ENCODE assay signal across 8 cellular contexts in genomic region chr15:78241017-78241416, GRCh38.
DNase-seq lines count a peak whose midpoint lies in the region; ATAC-seq and TF ChIP-seq lines count a peak whose summit lies in the region.

No MANE protein-coding gene starts in this region.

- DNase-seq in DMS 273 treated with DMSO at 0.1 percent for 48 hours (lab: John Stamatoyannopoulos, UW) (peak; percentile 32), HPDE6-E6E7 (ENCODE audit: extremely low spot score) (peak; percentile 88), OCI-M2 (lab: John Stamatoyannopoulos, UW; ENCODE audit: unreplicated experiment) (peak; percentile 12), fibroblast of gingiva (ENCODE audit: low read depth) (peak; percentile 55)
- peak; percentile 89 for DNase-seq in activated T-cell treated with anti-CD3 and anti-CD28 coated beads, Interleukin-2, amount 50 U/mL, for 24 hours
- DNase-seq in stimulated activated naive B cell treated with anti-CD40 and anti-IgM and Interleukin-4, amounts not matched to agents 10 μg/mL and 1 μg/mL and 100 μg/mL, for 72 hours, result peak; percentile 65

- H3K27ac Mint-ChIP-seq in activated T-cell treated with anti-CD3 and anti-CD28 coated beads, Interleukin-2, amount 50 U/mL, for 24 hours, result no peak overlapping the region
- no peak overlapping the region for H3K27ac Mint-ChIP-seq in nephron
- H3K27ac Mint-ChIP-seq in stimulated activated naive B cell treated with anti-CD40 and anti-IgM and Interleukin-4, amounts not matched to agents 10 μg/mL and 1 μg/mL and 100 μg/mL, for 72 hours, result no peak overlapping the region

- no peaks in the 10 kb centered on the region for H3K27me3 Mint-ChIP-seq in activated T-cell treated with anti-CD3 and anti-CD28 coated beads, Interleukin-2, amount 50 U/mL, for 24 hours
- H3K27me3 Mint-ChIP-seq in nephron (ENCODE audit: low read depth), result peaks cover 22% of the 10 kb centered on the region
- H3K27me3 Mint-ChIP-seq in stimulated activated naive B cell treated with anti-CD40 and anti-IgM and Interleukin-4, amounts not matched to agents 10 μg/mL and 1 μg/mL and 100 μg/mL, for 72 hours, result peaks cover 0 to 5% of the 10 kb centered on the region in 2 donors

- H3K4me1 Mint-ChIP-seq in activated T-cell treated with anti-CD3 and anti-CD28 coated beads, Interleukin-2, amount 50 U/mL, for 24 hours (ENCODE audit: low read depth), result peaks cover 3% of the 10 kb centered on the region
- peaks cover 14% of the 10 kb centered on the region for H3K4me1 Mint-ChIP-seq in nephron
- no peaks in the 10 kb centered on the region for H3K4me1 Mint-ChIP-seq in stimulated activated naive B cell treated with anti-CD40 and anti-IgM and Interleukin-4, amounts not matched to agents 10 μg/mL and 1 μg/mL and 100 μg/mL, for 72 hours

- H3K4me3 Mint-ChIP-seq in activated T-cell treated with anti-CD3 and anti-CD28 coated beads, Interleukin-2, amount 50 U/mL, for 24 hours, result no peak overlapping the region
- no peak overlapping the region for H3K4me3 Mint-ChIP-seq in nephron
- H3K4me3 Mint-ChIP-seq in stimulated activated naive B cell treated with anti-CD40 and anti-IgM and Interleukin-4, amounts not matched to agents 10 μg/mL and 1 μg/mL and 100 μg/mL, for 72 hours, result no peak overlapping the region

- peak; percentile 80 to 84 (median 82) for TF ChIP-seq CTCF in nephron (IDR thresholded peaks at IDR 0.05; ENCODE audit: unreplicated experiment in 3 of 3)

- peak; percentile 94 to 98 for ATAC-seq in stimulated activated naive B cell treated with anti-CD40 and anti-IgM and Interleukin-4, amounts not matched to agents 10 μg/mL and 1 μg/mL and 100 μg/mL, for 72 hours (replicated peaks)
- ATAC-seq in GM18511 (IDR thresholded peaks at IDR 0.05; ENCODE audit: unreplicated experiment), result no peak

- H3K9me3 Mint-ChIP-seq in activated T-cell treated with anti-CD3 and anti-CD28 coated beads, Interleukin-2, amount 50 U/mL, for 24 hours, result no peaks in the 10 kb centered on the region
- no peaks in the 10 kb centered on the region for H3K9me3 Mint-ChIP-seq in nephron
- no peaks in the 10 kb centered on the region for H3K9me3 Mint-ChIP-seq in stimulated activated naive B cell treated with anti-CD40 and anti-IgM and Interleukin-4, amounts not matched to agents 10 μg/mL and 1 μg/mL and 100 μg/mL, for 72 hours

- no peaks in the 10 kb centered on the region for H3K36me3 Mint-ChIP-seq in activated T-cell treated with anti-CD3 and anti-CD28 coated beads, Interleukin-2, amount 50 U/mL, for 24 hours (ENCODE audit: low read depth)
- H3K36me3 Mint-ChIP-seq in nephron (ENCODE audit: low read depth), result no peaks in the 10 kb centered on the region
- H3K36me3 Mint-ChIP-seq in stimulated activated naive B cell treated with anti-CD40 and anti-IgM and Interleukin-4, amounts not matched to agents 10 μg/mL and 1 μg/mL and 100 μg/mL, for 72 hours, result no peaks in the 10 kb centered on the region

Comparison
In these comparisons a context has a peak if more than half of its experiments do, and no peak if none do; other contexts are left out.
1. DNase-seq: peak in every context shown above with its lines; median percentile 89 in activated T-cell treated with anti-CD3 and anti-CD28 coated beads, Interleukin-2, amount 50 U/mL, for 24 hours; 88 in HPDE6-E6E7; 65 in stimulated activated naive B cell treated with anti-CD40 and anti-IgM and Interleukin-4, amounts not matched to agents 10 μg/mL and 1 μg/mL and 100 μg/mL, for 72 hours; 55 in fibroblast of gingiva; 32 in DMS 273 treated with DMSO at 0.1 percent for 48 hours; 12 in OCI-M2.